13 cellular contexts compared by ENCODE assay signal in the genomic region with DNA sequence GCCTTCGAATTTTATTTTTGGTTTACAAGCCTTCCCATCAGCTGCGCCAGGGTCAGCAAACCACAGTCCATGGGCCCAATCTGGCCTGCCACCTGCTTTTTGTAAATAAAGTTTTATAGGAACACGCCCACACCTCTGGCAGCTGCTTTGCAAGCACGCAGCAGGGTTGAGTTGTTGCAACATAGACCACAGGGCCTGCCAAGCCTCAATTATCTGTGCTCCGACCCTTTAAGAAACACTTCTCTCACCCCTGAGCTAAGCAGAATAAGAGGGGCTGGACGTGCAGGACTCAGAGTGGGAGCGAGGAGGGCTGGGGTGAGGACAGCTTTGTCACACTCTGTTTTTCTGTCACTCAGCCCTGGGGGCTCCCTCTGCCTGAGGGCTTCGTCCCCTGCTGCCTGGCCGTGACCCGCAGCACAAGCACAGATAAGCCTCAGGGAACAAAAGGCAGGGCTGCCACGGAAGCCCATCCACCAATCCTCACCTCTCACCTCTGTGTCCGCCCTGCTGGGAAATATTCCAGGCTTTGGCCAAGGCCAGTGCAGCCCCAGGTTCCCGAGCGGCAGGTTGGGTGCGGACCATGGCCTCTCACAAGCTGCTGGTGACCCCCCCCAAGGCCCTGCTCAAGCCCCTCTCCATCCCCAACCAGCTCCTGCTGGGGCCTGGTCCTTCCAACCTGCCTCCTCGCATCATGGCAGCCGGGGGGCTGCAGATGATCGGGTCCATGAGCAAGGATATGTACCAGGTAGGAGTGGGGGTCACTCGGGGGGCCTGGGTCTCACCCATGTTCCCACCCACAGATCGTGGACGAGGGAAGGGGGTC. TPM values are rescaled to one million over a fixed set of nuclear protein-coding genes. Genes with fewer than 3 reads are reported as not detected.
DNase-seq lines count a peak whose midpoint lies in the region; ATAC-seq and TF ChIP-seq lines count a peak whose summit lies in the region.
"Had no signal": no experiment of that assay in that cellular context is flagged by ENCODE, and none has a peak within 500 bp of the region (broad histone marks: within the 10 kb centered on the region; RNA-seq: fewer than 3 reads in every experiment).

AGXT (plus strand) TSS at position 539 of the 823 bp plus-strand sequence; CDS start at position 581, 42 bp downstream.

- TF ChIP-seq CTCF in colonic mucosa (IDR thresholded peaks at IDR 0.05): no peak

- H3K27ac Mint-ChIP-seq in activated CD4-positive, alpha-beta memory T cell treated with anti-CD3 and anti-CD28 coated beads, Interleukin-2, amount 10 ng/mL, durations not matched to agents 7 days and 5 days: no peak within 1 kb of the TSS

- ATAC-seq in GM21825 (IDR thresholded peaks at IDR 0.05; ENCODE audit: unreplicated experiment): no peak

- H3K4ac ChIP-seq in trophoblast cell (ENCODE audit: low read depth, low read length): no peak within 1 kb of the TSS

- no peak within 1 kb of the TSS for H4K12ac ChIP-seq in trophoblast cell (ENCODE audit: low read depth, low read length)

- no peak within 1 kb of the TSS for H3K18ac ChIP-seq in trophoblast cell (ENCODE audit: low read length)

- TF ChIP-seq RAD21 in Ishikawa (IDR thresholded peaks at IDR 0.05; ENCODE audit: low read depth): no peak

- H3K4me1 ChIP-seq in colonic mucosa (peaks cover 3% of the 10 kb centered on the region), trophoblast cell (ENCODE audit: control insufficient read depth in 1 of 2, insufficient read depth in 2 of 2, low read length in 2 of 2) (no peaks in the 10 kb centered on the region)

- H3K27me3 ChIP-seq in colonic mucosa (no peaks in the 10 kb centered on the region), trophoblast cell (ENCODE audit: insufficient read depth, low read length) (no peaks in the 10 kb centered on the region)
- H3K27me3 ChIP-seq: testis had no signal

- H2AK5ac ChIP-seq in trophoblast cell (ENCODE audit: low read length): no peak within 1 kb of the TSS

- H3K36me3 Mint-ChIP-seq in activated CD4-positive, alpha-beta memory T cell treated with anti-CD3 and anti-CD28 coated beads, Interleukin-2, amount 10 ng/mL, durations not matched to agents 7 days and 5 days (ENCODE audit: low read depth): no peaks in the 10 kb centered on the region

- H3K27ac ChIP-seq in colonic mucosa: no peak within 1 kb of the TSS
- H3K27ac ChIP-seq in trophoblast cell (ENCODE audit: low read depth, low read length): no peak within 1 kb of the TSS
- H3K27ac ChIP-seq: testis had no signal

- H3K9me3 ChIP-seq in colonic mucosa: no peaks in the 10 kb centered on the region
- H3K9me3 ChIP-seq in trophoblast cell (ENCODE audit: insufficient read depth, low read depth, low read length): no peaks in the 10 kb centered on the region
- H3K9me3 ChIP-seq: testis had no signal

- POLR2A ChIA-PET in activated CD4-positive, alpha-beta memory T cell treated with anti-CD3 and anti-CD28 coated beads, Interleukin-2, amount 10 ng/mL, durations not matched to agents 7 days and 5 days (lab: Charles Lee): no interaction called here

- H2AFZ ChIP-seq in trophoblast cell (ENCODE audit: insufficient read depth, low read length, poor library complexity): no peak within 1 kb of the TSS

- no peaks in the 10 kb centered on the region for H3K79me1 ChIP-seq in trophoblast cell (ENCODE audit: low read length)

- H3K4me3 ChIP-seq in colonic mucosa (no peak within 1 kb of the TSS), trophoblast cell (ENCODE audit: low read depth, low read length) (no peak within 1 kb of the TSS)
- H3K4me3 ChIP-seq: testis had no signal

- H3K79me2 ChIP-seq in trophoblast cell (ENCODE audit: control insufficient read depth, insufficient read depth, low read length, poor library complexity): no peaks in the 10 kb centered on the region

- H3K23ac ChIP-seq in trophoblast cell (ENCODE audit: low read length): no peak within 1 kb of the TSS

- no peak within 1 kb of the TSS for H3K9ac ChIP-seq in colonic mucosa (ENCODE audit: low read depth in 2 of 2, low read length in 2 of 2)
- H3K9ac ChIP-seq in trophoblast cell (ENCODE audit: low read length): no peak within 1 kb of the TSS

- H3K14ac ChIP-seq in trophoblast cell (ENCODE audit: low read length): no peak within 1 kb of the TSS

- no peaks in the 10 kb centered on the region for H3K36me3 ChIP-seq in colonic mucosa
- no peaks in the 10 kb centered on the region for H3K36me3 ChIP-seq in trophoblast cell (ENCODE audit: control insufficient read depth in 1 of 2, insufficient read depth in 2 of 2, low read length in 2 of 2)

- H3K27me3 Mint-ChIP-seq in activated CD4-positive, alpha-beta memory T cell treated with anti-CD3 and anti-CD28 coated beads, Interleukin-2, amount 10 ng/mL, durations not matched to agents 7 days and 5 days: peaks cover 15% of the 10 kb centered on the region

- intact Hi-C loops in colonic mucosa (cut with DNase I): no loop called here

- no peak within 1 kb of the TSS for H3K4me2 ChIP-seq in trophoblast cell (ENCODE audit: low read length)

- CTCF ChIA-PET in activated CD4-positive, alpha-beta memory T cell treated with anti-CD3 and anti-CD28 coated beads, Interleukin-2, amount 10 ng/mL, durations not matched to agents 7 days and 5 days (lab: Charles Lee): no interaction called here

- H3K4me3 Mint-ChIP-seq in activated CD4-positive, alpha-beta memory T cell treated with anti-CD3 and anti-CD28 coated beads, Interleukin-2, amount 10 ng/mL, durations not matched to agents 7 days and 5 days: no peak within 1 kb of the TSS

- H3K9me3 Mint-ChIP-seq in activated CD4-positive, alpha-beta memory T cell treated with anti-CD3 and anti-CD28 coated beads, Interleukin-2, amount 10 ng/mL, durations not matched to agents 7 days and 5 days: no peaks in the 10 kb centered on the region

- no peak for TF ChIP-seq EP300 in Ishikawa (IDR thresholded peaks at IDR 0.05; ENCODE audit: borderline replicate concordance)

- H2BK5ac ChIP-seq in trophoblast cell (ENCODE audit: low read depth, low read length, poor library complexity): no peak within 1 kb of the TSS

- no peak within 1 kb of the TSS for H2BK120ac ChIP-seq in trophoblast cell (ENCODE audit: insufficient read depth, low read length, poor library complexity)

- H2BK12ac ChIP-seq in trophoblast cell (ENCODE audit: low read length): no peak within 1 kb of the TSS

- no peak within 1 kb of the TSS for H4K91ac ChIP-seq in trophoblast cell (ENCODE audit: low read depth, low read length)

- DNase-seq in NCI-H510A treated with DMSO at 0.1 percent for 48 hours (lab: John Stamatoyannopoulos, UW): peak; percentile 46
- peak; percentile 76 for DNase-seq in colonic mucosa
- peak; percentile 80 to 89 for DNase-seq in trophoblast cell
- DNase-seq in activated CD4-positive, alpha-beta memory T cell treated with anti-CD3 and anti-CD28 coated beads, Interleukin-2, amount 10 ng/mL, durations not matched to agents 7 days and 5 days: no peak
- DNase-seq in NCI-H2107 treated with DMSO at 0.1 percent for 48 hours (lab: John Stamatoyannopoulos, UW; ENCODE audit: unreplicated experiment): no peak
- no peak for DNase-seq in NCI-H2227 (lab: John Stamatoyannopoulos, UW; ENCODE audit: unreplicated experiment)
- DNase-seq: activated CD8-positive, alpha-beta memory T cell treated with anti-CD3 and anti-CD28 coated beads, Interleukin-2, amount 50 U/mL, for 4 hours; DMS53; NCI-H1048; testis had no signal

- no peak within 1 kb of the TSS for H4K8ac ChIP-seq in trophoblast cell (ENCODE audit: low read depth, low read length)

- WGBS in trophoblast cell (ENCODE audit: extremely low coverage, insufficient coverage, insufficient read length): no CpG with 5 or more reads among the region's 21 CpGs

- H3K4me1 Mint-ChIP-seq in activated CD4-positive, alpha-beta memory T cell treated with anti-CD3 and anti-CD28 coated beads, Interleukin-2, amount 10 ng/mL, durations not matched to agents 7 days and 5 days: no peaks in the 10 kb centered on the region

TF ChIP-seq in Ishikawa, 13 proteins besides CTCF, POLR2A, EP300 and RAD21 (continues in another document):
- TF ChIP-seq CEBPB (IDR thresholded peaks at IDR 0.05) (peak; percentile 70), TEAD4 (IDR thresholded peaks at IDR 0.05) (no peak), YY1 (IDR thresholded peaks at IDR 0.05; ENCODE audit: low read depth) (no peak), FOXM1 (IDR thresholded peaks at IDR 0.05; ENCODE audit: borderline replicate concordance, low read depth) (no peak), EGR1 (IDR thresholded peaks at IDR 0.05) (peak; percentile 53; the same call in 1 of the 2 replicates), ZBTB7A (IDR thresholded peaks at IDR 0.05; ENCODE audit: low read depth) (no peak), TAF1 (IDR thresholded peaks at IDR 0.05; ENCODE audit: low read depth) (no peak)
- TF ChIP-seq, protein P1, sequence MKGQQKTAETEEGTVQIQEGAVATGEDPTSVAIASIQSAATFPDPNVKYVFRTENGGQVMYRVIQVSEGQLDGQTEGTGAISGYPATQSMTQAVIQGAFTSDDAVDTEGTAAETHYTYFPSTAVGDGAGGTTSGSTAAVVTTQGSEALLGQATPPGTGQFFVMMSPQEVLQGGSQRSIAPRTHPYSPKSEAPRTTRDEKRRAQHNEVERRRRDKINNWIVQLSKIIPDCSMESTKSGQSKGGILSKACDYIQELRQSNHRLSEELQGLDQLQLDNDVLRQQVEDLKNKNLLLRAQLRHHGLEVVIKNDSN (IDR thresholded peaks at IDR 0.05): no peak

RNA-seq across cellular contexts. Expression of gene AGXT, which starts in this region (rescaled TPM):
- total RNA-seq in colonic mucosa: 1 to 10 TPM; 1.9 to 6.1 TPM
- not detected in 2 replicates for polyA plus RNA-seq in trophoblast cell (2013)
- not detected for total RNA-seq in activated CD4-positive, alpha-beta memory T cell treated with anti-CD3 and anti-CD28 coated beads, Interleukin-2, amount 10 ng/mL, durations not matched to agents 7 days and 5 days
- total RNA-seq: aorta had no signal
- polyA plus RNA-seq: aorta had no signal

Comparison
In these comparisons a context has a peak if more than half of its experiments do, and no peak if none do; other contexts are left out.
1. DNase-seq: peak in NCI-H510A treated with DMSO at 0.1 percent for 48 hours (single experiment), colonic mucosa (single experiment) and trophoblast cell (2 of 2); none in activated CD4-positive, alpha-beta memory T cell treated with anti-CD3 and anti-CD28 coated beads, Interleukin-2, amount 10 ng/mL, durations not matched to agents 7 days and 5 days (single experiment), NCI-H2107 treated with DMSO at 0.1 percent for 48 hours (single experiment) and NCI-H2227 (single experiment).